1 cellular context compared by ENCODE assay signal in genomic region chr4:6338951-6339817, GRCh38.
TF ChIP-seq lines count a peak whose summit lies in the region.

No MANE protein-coding gene starts in this region.

TF ChIP-seq in SK-N-SH treated with all-trans-retinoic acid at 6 μM for 48 hours, 23 proteins besides CTCF, POLR2A, EP300 and RAD21 (continued from another document):
- TF ChIP-seq TSHZ2 (CRISPR knock-in tag; IDR thresholded peaks at IDR 0.05) (no peak), RARB (CRISPR knock-in tag; IDR thresholded peaks at IDR 0.05) (no peak)
